ENCODE assay signal across 9 cellular contexts in genomic region chr14:58796636-58797429, GRCh38.
DNase-seq lines count a peak whose midpoint lies in the region; ATAC-seq and TF ChIP-seq lines count a peak whose summit lies in the region.
"Had no signal": no experiment of that assay in that cellular context is flagged by ENCODE, and none has a peak within 500 bp of the region (broad histone marks: within the 10 kb centered on the region; RNA-seq: fewer than 3 reads in every experiment).

No MANE protein-coding gene starts in this region.

- no peaks in the 10 kb centered on the region for H3K4me1 ChIP-seq in RWPE2 (ENCODE audit: insufficient read depth, poor library complexity, severe bottlenecking)
- no peaks in the 10 kb centered on the region for H3K4me1 ChIP-seq in upper lobe of right lung

- H3K27me3 ChIP-seq in RWPE2 (ENCODE audit: insufficient read depth, poor library complexity, severe bottlenecking) = no peaks in the 10 kb centered on the region
- no peaks in the 10 kb centered on the region for H3K27me3 ChIP-seq in upper lobe of right lung

- TF ChIP-seq CTCF in RWPE2 (IDR thresholded peaks at IDR 0.05; ENCODE audit: poor library complexity, severe bottlenecking) = no peak
- TF ChIP-seq CTCF in upper lobe of right lung (IDR thresholded peaks at IDR 0.05) = no peak

- H3K27ac ChIP-seq in RWPE2 (ENCODE audit: poor library complexity, severe bottlenecking) = no peak overlapping the region
- H3K27ac ChIP-seq in upper lobe of right lung = no peak overlapping the region

- intact Hi-C loops in upper lobe of right lung (cut with DNase I) (no loop called here), Right ventricle myocardium superior (cut with DNase I) (no loop called here)

- no peak overlapping the region for H3K4me3 ChIP-seq in RWPE2 (ENCODE audit: severe bottlenecking)
- H3K4me3 ChIP-seq in upper lobe of right lung = no peak overlapping the region

- ATAC-seq in HG02981 (IDR thresholded peaks at IDR 0.05; ENCODE audit: unreplicated experiment) (peak; percentile 86), RWPE2 (ENCODE audit: low read depth) (peak; percentile 56; the same call in 1 of the 3 replicates), upper lobe of right lung (peak; percentile 85), Right ventricle myocardium superior (ENCODE audit: poor library complexity) (no peak)
- ATAC-seq: T-helper 17 cell had no signal

- DNase-seq in NOMO-1 treated with DMSO at 0.1 percent for 48 hours (lab: John Stamatoyannopoulos, UW; ENCODE audit: unreplicated experiment) (peak; percentile 5), NOMO-1 treated with dmso at 0.1 percent for 144 hours (lab: John Stamatoyannopoulos, UW; ENCODE audit: unreplicated experiment) (no peak), RWPE2 (ENCODE audit: low spot score) (no peak), upper lobe of right lung (no peak), NCI-H1105 treated with DMSO at 0.1 percent for 48 hours (lab: John Stamatoyannopoulos, UW) (no peak), SW 1271 (lab: John Stamatoyannopoulos, UW) (no peak), Right ventricle myocardium superior (no peak)
- DNase-seq: T-helper 17 cell had no signal

- no peaks in the 10 kb centered on the region for H3K36me3 ChIP-seq in RWPE2 (ENCODE audit: low read depth)
- no peaks in the 10 kb centered on the region for H3K36me3 ChIP-seq in upper lobe of right lung

- H3K9me3 ChIP-seq in RWPE2 (ENCODE audit: severe bottlenecking) (no peaks in the 10 kb centered on the region), upper lobe of right lung (no peaks in the 10 kb centered on the region)
